In the genomic region with DNA sequence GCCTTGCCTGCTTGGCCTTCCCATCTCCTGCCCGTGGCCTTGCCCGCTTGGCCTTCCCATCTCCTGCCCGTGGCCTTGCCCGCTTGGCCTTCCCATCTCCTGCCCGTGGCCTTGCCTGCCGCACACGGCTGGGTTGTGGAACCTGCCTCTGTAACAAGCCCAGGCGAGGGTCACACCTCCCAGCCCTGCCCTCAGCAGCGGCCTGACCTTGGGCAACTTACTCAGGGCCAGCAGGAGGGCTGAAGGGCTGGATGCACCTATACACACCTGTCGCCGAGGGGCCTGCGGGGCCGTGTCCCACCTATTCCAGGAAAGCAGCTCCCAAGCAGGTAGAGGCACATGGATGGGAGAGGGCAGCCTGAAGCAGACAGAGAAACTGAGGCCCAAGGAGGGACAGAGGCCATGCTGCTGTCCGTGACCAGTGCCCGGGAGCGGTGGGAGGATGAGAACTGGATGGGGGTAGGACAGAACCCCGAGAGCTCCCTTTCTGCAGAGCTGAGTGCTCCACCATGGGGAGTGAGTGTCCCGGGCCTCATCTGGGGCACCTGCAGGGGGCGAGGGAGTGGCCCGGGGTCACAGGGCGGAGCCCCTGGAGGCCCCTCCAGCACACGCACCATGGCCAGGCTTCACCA, we compare ENCODE assay signal across 22 cellular contexts.
"Had no signal": no experiment of that assay in that cellular context is flagged by ENCODE, and none has a peak within 500 bp of the region (broad histone marks: within the 10 kb centered on the region; RNA-seq: fewer than 3 reads in every experiment).

No MANE protein-coding gene starts in this region.

- H3K27me3 ChIP-seq: ascending aorta, esophagus squamous epithelium, hepatocyte, ovary had no signal

- H3K36me3 Mint-ChIP-seq: naive B cell had no signal

- H3K27ac Mint-ChIP-seq: activated CD4-positive, alpha-beta T cell treated with anti-CD3 and anti-CD28 coated beads, Interleukin-2, amount 10 ng/mL, durations not matched to agents 24 days and 14 days; activated CD8-positive, alpha-beta T cell treated with anti-CD3 and anti-CD28 coated beads, Interleukin-2, amount 10 ng/mL, durations not matched to agents 7 days and 5 days; activated T-cell treated with anti-CD3 and anti-CD28 coated beads, Interleukin-2, amount 50 U/mL, for 24 hours; activated T-helper 2 cell treated with anti-CD3 and anti-CD28 coated beads, Interferon-gamma antibody, Interleukin-2, Interleukin-4, amounts not matched to agents 10 μg/mL and 5 μg/mL and 100 μg/mL, durations not matched to agents 14 hours and 24 hours and 36 hours; memory B cell had no signal

- H3K36me3 ChIP-seq: ascending aorta, ovary had no signal

- H3K27me3 Mint-ChIP-seq: activated CD4-positive, alpha-beta T cell treated with anti-CD3 and anti-CD28 coated beads, Interleukin-2, amount 10 ng/mL, durations not matched to agents 24 days and 14 days; activated T-cell treated with anti-CD3 and anti-CD28 coated beads, Interleukin-2, amount 50 U/mL, for 24 hours; dendritic cell treated with granulocyte-macrophage colony-stimulating factor and Interleukin-4, amounts not matched to agents 40 ng/mL and 50 ng/mL, for 4 days; memory B cell; naive B cell had no signal

- H3K9me3 Mint-ChIP-seq: activated CD4-positive, alpha-beta T cell treated with anti-CD3 and anti-CD28 coated beads, Interleukin-2, amount 10 ng/mL, durations not matched to agents 24 days and 14 days; activated T-cell treated with anti-CD3 and anti-CD28 coated beads, Interleukin-2, amount 50 U/mL, for 24 hours; activated T-helper 2 cell treated with anti-CD3 and anti-CD28 coated beads, Interferon-gamma antibody, Interleukin-2, Interleukin-4, amounts not matched to agents 10 μg/mL and 5 μg/mL and 100 μg/mL, durations not matched to agents 14 hours and 24 hours and 36 hours; dendritic cell treated with granulocyte-macrophage colony-stimulating factor and Interleukin-4, amounts not matched to agents 40 ng/mL and 50 ng/mL, for 4 days; memory B cell; naive B cell had no signal

- DNase-seq: activated CD4-positive, alpha-beta T cell treated with anti-CD3 and anti-CD28 coated beads, Interleukin-2, amount 10 ng/mL, durations not matched to agents 24 days and 14 days; activated CD4-positive, CD25-positive, alpha-beta regulatory T cell; activated CD8-positive, alpha-beta T cell treated with anti-CD3 and anti-CD28 coated beads, Interleukin-2, amount 10 ng/mL, durations not matched to agents 7 days and 5 days; activated naive CD4-positive, alpha-beta T cell treated with Interleukin-2 at 50 U/mL for 16 hours; activated T-cell treated with anti-CD3 and anti-CD28 coated beads, Interleukin-2, amount 50 U/mL, for 24 hours; effector CD8-positive, alpha-beta T cell; esophagus squamous epithelium; naive B cell; SK-N-SH; stimulated activated CD4-positive, alpha-beta T cell treated with anti-CD3 and anti-CD28 coated beads, Interleukin-12 subunit alpha, Interleukin-12 subunit beta, amount 100 ng/mL, for 4 hours; stimulated activated CD4-positive, alpha-beta T cell treated with anti-CD3 and anti-CD28 coated beads, Interleukin-1b, Interleukin-23, amount 100 ng/mL, for 48 hours; stimulated activated CD8-positive, alpha-beta memory T cell treated with anti-CD3 and anti-CD28 coated beads, Interleukin-4, amount 100 ng/mL, for 48 hours; stimulated activated naive CD4-positive, alpha-beta T cell; T-helper 1 cell; T-helper 9 cell had no signal

- H3K9me3 ChIP-seq: ascending aorta, esophagus squamous epithelium, mucosa of descending colon, ovary, SK-N-SH had no signal

- H3K4me3 ChIP-seq: ascending aorta, esophagus squamous epithelium, hepatocyte, mucosa of descending colon, ovary had no signal

- H3K27ac ChIP-seq: ascending aorta, esophagus squamous epithelium, hepatocyte, ovary had no signal

- ATAC-seq: activated CD8-positive, alpha-beta T cell treated with anti-CD3 and anti-CD28 coated beads, Interleukin-2, amount 10 ng/mL, durations not matched to agents 7 days and 5 days; mucosa of descending colon had no signal

- H3K4me3 Mint-ChIP-seq: activated CD4-positive, alpha-beta T cell treated with anti-CD3 and anti-CD28 coated beads, Interleukin-2, amount 10 ng/mL, durations not matched to agents 24 days and 14 days; activated CD8-positive, alpha-beta T cell treated with anti-CD3 and anti-CD28 coated beads, Interleukin-2, amount 10 ng/mL, durations not matched to agents 7 days and 5 days; activated T-cell treated with anti-CD3 and anti-CD28 coated beads, Interleukin-2, amount 50 U/mL, for 24 hours; dendritic cell treated with granulocyte-macrophage colony-stimulating factor and Interleukin-4, amounts not matched to agents 40 ng/mL and 50 ng/mL, for 4 days; memory B cell; naive B cell had no signal

- H3K4me1 ChIP-seq: ascending aorta had no signal
